Comparison of ENCODE assay signal across 11 cellular contexts in the genomic region with DNA sequence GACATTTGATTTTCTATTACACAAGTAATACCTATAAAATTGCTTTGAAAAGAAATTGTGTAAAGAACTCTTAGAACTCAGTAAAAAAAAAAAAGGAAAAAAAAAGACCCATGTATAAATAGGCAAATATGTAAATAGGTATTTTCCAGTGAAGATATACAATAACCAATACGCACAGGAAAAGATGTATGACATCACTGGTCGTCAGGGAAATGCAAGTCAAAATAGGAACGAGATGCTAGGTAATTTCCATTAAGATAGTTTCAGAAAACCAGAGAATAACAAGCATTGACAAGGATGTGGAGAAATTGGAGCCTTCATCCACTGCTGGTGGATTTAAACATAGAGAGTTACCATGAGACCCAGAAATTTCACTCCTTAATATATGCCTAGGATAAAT.
A peak's percentile ranks its signal among the peaks of the same experiment; 100 is the strongest.
DNase-seq lines count a peak whose midpoint lies in the region; ATAC-seq and TF ChIP-seq lines count a peak whose summit lies in the region.
"Had no signal": no experiment of that assay in that cellular context is flagged by ENCODE, and none has a peak within 500 bp of the region (broad histone marks: within the 10 kb centered on the region; RNA-seq: fewer than 3 reads in every experiment).

No MANE protein-coding gene starts in this region.

- H3K27ac Mint-ChIP-seq in HFFc6: no peak overlapping the region

- H3K36me3 Mint-ChIP-seq in HFFc6 (ENCODE audit: low read depth): no peaks in the 10 kb centered on the region
- no peaks in the 10 kb centered on the region for H3K36me3 Mint-ChIP-seq in activated T-cell treated with anti-CD3 and anti-CD28 coated beads, Interleukin-2, amount 50 U/mL, for 4 hours (ENCODE audit: insufficient read depth)

- no peak overlapping the region for H3K4me3 Mint-ChIP-seq in HFFc6
- H3K4me3 Mint-ChIP-seq in activated T-cell treated with anti-CD3 and anti-CD28 coated beads, Interleukin-2, amount 50 U/mL, for 4 hours: no peak overlapping the region

- ATAC-seq in GM18517 (IDR thresholded peaks at IDR 0.05; ENCODE audit: unreplicated experiment) (peak; percentile 92), HG03460 (IDR thresholded peaks at IDR 0.05; ENCODE audit: unreplicated experiment) (peak; percentile 58)
- no peak for ATAC-seq in activated T-cell treated with anti-CD3 and anti-CD28 coated beads, Interleukin-2, amount 50 U/mL, for 4 hours
- ATAC-seq: Panc1 had no signal

- H3K9me3 Mint-ChIP-seq in HFFc6: no peaks in the 10 kb centered on the region
- H3K9me3 Mint-ChIP-seq in activated T-cell treated with anti-CD3 and anti-CD28 coated beads, Interleukin-2, amount 50 U/mL, for 4 hours: peaks cover 9% of the 10 kb centered on the region

- H3K27me3 Mint-ChIP-seq in HFFc6 (ENCODE audit: insufficient read depth): peaks cover 7% of the 10 kb centered on the region
- no peaks in the 10 kb centered on the region for H3K27me3 Mint-ChIP-seq in activated T-cell treated with anti-CD3 and anti-CD28 coated beads, Interleukin-2, amount 50 U/mL, for 4 hours (ENCODE audit: low read depth)

- DNase-seq in HFFc6 (peak; percentile 13), germinal center (ENCODE audit: low spot score) (peak; percentile 21), NCI-H2107 (lab: John Stamatoyannopoulos, UW) (no peak), cerebellar cortex (ENCODE audit: low spot score) (no peak)
- DNase-seq in activated T-cell treated with anti-CD3 and anti-CD28 coated beads, Interleukin-2, amount 50 U/mL, for 4 hours: no peak
- DNase-seq: activated gamma-delta T cell treated with Interleukin-2 at 50 U/mL for 16 hours, Caco-2, NCI-H2171 treated with DMSO at 0.1 percent for 48 hours had no signal

- no peak for TF ChIP-seq CTCF in HFFc6 (IDR thresholded peaks at IDR 0.05)

- no peaks in the 10 kb centered on the region for H3K4me1 Mint-ChIP-seq in HFFc6 (ENCODE audit: low read depth)
- no peaks in the 10 kb centered on the region for H3K4me1 Mint-ChIP-seq in activated T-cell treated with anti-CD3 and anti-CD28 coated beads, Interleukin-2, amount 50 U/mL, for 4 hours (ENCODE audit: low read depth)

Comparison
In these comparisons a context has a peak if more than half of its experiments do, and no peak if none do; other contexts are left out.
1. ATAC-seq: peak in GM18517 (single experiment) and HG03460 (single experiment); none in activated T-cell treated with anti-CD3 and anti-CD28 coated beads, Interleukin-2, amount 50 U/mL, for 4 hours (0 of 2).
2. DNase-seq: peak in HFFc6 (single experiment) and germinal center (single experiment); none in NCI-H2107 (single experiment), activated T-cell treated with anti-CD3 and anti-CD28 coated beads, Interleukin-2, amount 50 U/mL, for 4 hours (single experiment) and cerebellar cortex (single experiment).